8 cellular contexts compared by ENCODE assay signal in genomic region chr3:53891500-53892334, GRCh38. TPM values are rescaled to one million over a fixed set of nuclear protein-coding genes. Genes with fewer than 3 reads are reported as not detected.
DNase-seq lines count a peak whose midpoint lies in the region; ATAC-seq and TF ChIP-seq lines count a peak whose summit lies in the region.

Gene SELENOK (minus strand): TSS chr3:53891859.

- TF ChIP-seq CTCF in RWPE2 (IDR thresholded peaks at IDR 0.05; ENCODE audit: poor library complexity, severe bottlenecking) (no peak), fibroblast of lung (conservative IDR thresholded peaks at IDR 0.05 in 1 of 2, IDR thresholded peaks at IDR 0.05 in 1 of 2; ENCODE audit: low read depth in 1 of 2, low read length in 2 of 2) (no peak)

- H3K4me2 ChIP-seq in fibroblast of lung (ENCODE audit: extremely low read depth, insufficient read depth, low read length), result peak within 1 kb of the TSS; percentile 93

- H3K36me3 Mint-ChIP-seq in activated T-helper 2 cell treated with anti-CD3 and anti-CD28 coated beads, Interferon-gamma antibody, Interleukin-2, Interleukin-4, amounts not matched to agents 10 μg/mL and 5 μg/mL and 100 μg/mL, durations not matched to agents 14 hours and 24 hours and 36 hours (ENCODE audit: low read depth), result peaks cover 52% of the 10 kb centered on the region
- peaks cover 4 to 25% (median 16%) of the 10 kb centered on the region in 5 donors for H3K36me3 Mint-ChIP-seq in naive thymus-derived CD4-positive, alpha-beta T cell
- peaks cover 21 to 41% of the 10 kb centered on the region in 2 donors for H3K36me3 Mint-ChIP-seq in stimulated activated naive B cell treated with anti-CD40 and anti-IgM and Interleukin-4, amounts not matched to agents 10 μg/mL and 1 μg/mL and 100 μg/mL, for 72 hours

- intact Hi-C loops in activated T-helper 2 cell treated with anti-CD3 and anti-CD28 coated beads, Interferon-gamma antibody, Interleukin-2, Interleukin-4, amounts not matched to agents 10 μg/mL and 5 μg/mL and 100 μg/mL, durations not matched to agents 14 hours and 24 hours and 36 hours (cut with micrococcal nuclease), result loop anchor here (1.0 to 5.0 kb wide), 4 partner anchors 9 to 545 kb away; partner anchors contain the start of genes ACTR8 and DCP1A
- intact Hi-C loops in naive thymus-derived CD4-positive, alpha-beta T cell (cut with micrococcal nuclease), result loop anchor here (1.0 to 2.0 kb wide), 7 partner anchors 9 to 761 kb away; partner anchors contain the start of genes ACTR8 (in 2 of the 2), DCP1A (in 2 of the 2), PRKCD (in 1 of the 2) and RFT1 (in 1 of the 2)

- H3K27me3 Mint-ChIP-seq in activated T-helper 2 cell treated with anti-CD3 and anti-CD28 coated beads, Interferon-gamma antibody, Interleukin-2, Interleukin-4, amounts not matched to agents 10 μg/mL and 5 μg/mL and 100 μg/mL, durations not matched to agents 14 hours and 24 hours and 36 hours (ENCODE audit: low read depth), result peaks cover 19% of the 10 kb centered on the region
- H3K27me3 Mint-ChIP-seq in naive thymus-derived CD4-positive, alpha-beta T cell, result peaks cover 2 to 29% (median 17%) of the 10 kb centered on the region in 5 donors
- H3K27me3 Mint-ChIP-seq in stimulated activated naive B cell treated with anti-CD40 and anti-IgM and Interleukin-4, amounts not matched to agents 10 μg/mL and 1 μg/mL and 100 μg/mL, for 72 hours, result peaks cover 0 to 6% of the 10 kb centered on the region in 2 donors

- H3K4me1 ChIP-seq in RWPE2 (ENCODE audit: insufficient read depth, poor library complexity, severe bottlenecking) (peaks cover 15% of the 10 kb centered on the region), fibroblast of lung (ENCODE audit: control insufficient read depth, extremely low read depth, insufficient read depth, low read length) (peaks cover 4% of the 10 kb centered on the region)
- peaks cover 12 to 36% of the 10 kb centered on the region in 2 donors for H3K4me1 ChIP-seq in naive thymus-derived CD4-positive, alpha-beta T cell (ENCODE audit: control insufficient read depth in 2 of 2, insufficient read depth in 2 of 2, low read length in 2 of 2)

- H3K36me3 ChIP-seq in RWPE2 (ENCODE audit: low read depth) (peaks cover 34% of the 10 kb centered on the region), fibroblast of lung (ENCODE audit: control insufficient read depth, insufficient read depth, low read length) (peaks cover 2% of the 10 kb centered on the region)
- H3K36me3 ChIP-seq in naive thymus-derived CD4-positive, alpha-beta T cell (ENCODE audit: control insufficient read depth in 2 of 3, insufficient read depth in 3 of 3, low read length in 3 of 3), result peaks cover 0 to 5% (median 0%) of the 10 kb centered on the region in 3 experiments

- H3K27ac Mint-ChIP-seq in activated T-helper 2 cell treated with anti-CD3 and anti-CD28 coated beads, Interferon-gamma antibody, Interleukin-2, Interleukin-4, amounts not matched to agents 10 μg/mL and 5 μg/mL and 100 μg/mL, durations not matched to agents 14 hours and 24 hours and 36 hours, result peak within 1 kb of the TSS; percentile 97
- H3K27ac Mint-ChIP-seq in naive thymus-derived CD4-positive, alpha-beta T cell, result peak within 1 kb of the TSS; percentile 97 to 99 (median 99)
- H3K27ac Mint-ChIP-seq in stimulated activated naive B cell treated with anti-CD40 and anti-IgM and Interleukin-4, amounts not matched to agents 10 μg/mL and 1 μg/mL and 100 μg/mL, for 72 hours, result peak within 1 kb of the TSS; percentile 99

- DNase-seq in EH (ENCODE audit: low read depth) (peak; percentile 100), H4 (ENCODE audit: low spot score) (peak; percentile 96), LoVo (ENCODE audit: low spot score) (peak; percentile 98), RWPE2 (ENCODE audit: low spot score) (peak; percentile 97), fibroblast of lung (ENCODE audit: low read depth in 2 of 2) (peak; percentile 99)
- peak; percentile 98 for DNase-seq in activated T-helper 2 cell treated with anti-CD3 and anti-CD28 coated beads, Interferon-gamma antibody, Interleukin-2, Interleukin-4, amounts not matched to agents 10 μg/mL and 5 μg/mL and 100 μg/mL, durations not matched to agents 14 hours and 24 hours and 36 hours (ENCODE audit: low spot score)
- peak; percentile 84 to 98 (median 97) for DNase-seq in naive thymus-derived CD4-positive, alpha-beta T cell
- peak; percentile 99 for DNase-seq in stimulated activated naive B cell treated with anti-CD40 and anti-IgM and Interleukin-4, amounts not matched to agents 10 μg/mL and 1 μg/mL and 100 μg/mL, for 72 hours

- peak within 1 kb of the TSS; percentile 74 for H3K4me3 ChIP-seq in RWPE2 (ENCODE audit: severe bottlenecking)
- H3K4me3 ChIP-seq in fibroblast of lung (replicated peaks in 1 of 4; ENCODE audit: control extremely low read depth in 1 of 4, insufficient read depth in 1 of 4, low read depth in 3 of 4, low read length in 4 of 4), result peak within 1 kb of the TSS; percentile 76 to 90 (median 84)
- peak within 1 kb of the TSS; percentile 81 for H3K4me3 ChIP-seq in naive thymus-derived CD4-positive, alpha-beta T cell (ENCODE audit: low read length)

- peak within 1 kb of the TSS; percentile 78 for H2AFZ ChIP-seq in fibroblast of lung (ENCODE audit: low read length)

- H3K27ac ChIP-seq in RWPE2 (ENCODE audit: poor library complexity, severe bottlenecking) (peak within 1 kb of the TSS; percentile 27), fibroblast of lung (ENCODE audit: insufficient read depth, low read length) (peak within 1 kb of the TSS; percentile 98)
- peak within 1 kb of the TSS; percentile 98 for H3K27ac ChIP-seq in naive thymus-derived CD4-positive, alpha-beta T cell (ENCODE audit: low read depth, low read length)

- POLR2A ChIA-PET in naive thymus-derived CD4-positive, alpha-beta T cell (lab: Charles Lee), result interaction anchor here (0.5 to 5.4 kb wide), 5 partner anchors 8 to 544 kb away, joined by 3 to 51 read pairs (median 4); partner anchors contain the start of genes ACTR8 and DCP1A

- H3K27me3 ChIP-seq in RWPE2 (ENCODE audit: insufficient read depth, poor library complexity, severe bottlenecking) (no peaks in the 10 kb centered on the region), fibroblast of lung (ENCODE audit: control insufficient read depth, insufficient read depth, low read length) (no peaks in the 10 kb centered on the region)
- H3K27me3 ChIP-seq in naive thymus-derived CD4-positive, alpha-beta T cell (ENCODE audit: control insufficient read depth in 2 of 2, insufficient read depth in 2 of 2, low read length in 2 of 2), result no peaks in the 10 kb centered on the region

- H4K20me1 ChIP-seq in fibroblast of lung (ENCODE audit: control insufficient read depth, extremely low read depth, insufficient read depth, low read length), result no peaks in the 10 kb centered on the region

- H3K4me1 Mint-ChIP-seq in activated T-helper 2 cell treated with anti-CD3 and anti-CD28 coated beads, Interferon-gamma antibody, Interleukin-2, Interleukin-4, amounts not matched to agents 10 μg/mL and 5 μg/mL and 100 μg/mL, durations not matched to agents 14 hours and 24 hours and 36 hours (ENCODE audit: low read depth), result peaks cover 47% of the 10 kb centered on the region
- peaks cover 30 to 63% (median 60%) of the 10 kb centered on the region in 7 donors for H3K4me1 Mint-ChIP-seq in naive thymus-derived CD4-positive, alpha-beta T cell
- H3K4me1 Mint-ChIP-seq in stimulated activated naive B cell treated with anti-CD40 and anti-IgM and Interleukin-4, amounts not matched to agents 10 μg/mL and 1 μg/mL and 100 μg/mL, for 72 hours, result peaks cover 26 to 45% of the 10 kb centered on the region in 2 donors

- H3K9me3 ChIP-seq in RWPE2 (ENCODE audit: severe bottlenecking) (no peaks in the 10 kb centered on the region), fibroblast of lung (ENCODE audit: control insufficient read depth, insufficient read depth, low read depth, low read length) (no peaks in the 10 kb centered on the region)
- H3K9me3 ChIP-seq in naive thymus-derived CD4-positive, alpha-beta T cell (ENCODE audit: control insufficient read depth in 2 of 3, low read length in 3 of 3), result no peaks in the 10 kb centered on the region

- H3K9ac ChIP-seq in fibroblast of lung (ENCODE audit: insufficient read depth, low read length), result peak within 1 kb of the TSS; percentile 97

- CTCF ChIA-PET in naive thymus-derived CD4-positive, alpha-beta T cell (lab: Charles Lee), result interaction anchor here (1.3 kb wide), 1 partner anchor 11 kb away, joined by 3 read pairs; no protein-coding TSS in a partner anchor

- no peaks in the 10 kb centered on the region for H3K9me3 Mint-ChIP-seq in activated T-helper 2 cell treated with anti-CD3 and anti-CD28 coated beads, Interferon-gamma antibody, Interleukin-2, Interleukin-4, amounts not matched to agents 10 μg/mL and 5 μg/mL and 100 μg/mL, durations not matched to agents 14 hours and 24 hours and 36 hours
- H3K9me3 Mint-ChIP-seq in naive thymus-derived CD4-positive, alpha-beta T cell, result peaks cover 0 to 7% (median 0%) of the 10 kb centered on the region in 11 donors
- peaks cover 5 to 6% of the 10 kb centered on the region in 2 donors for H3K9me3 Mint-ChIP-seq in stimulated activated naive B cell treated with anti-CD40 and anti-IgM and Interleukin-4, amounts not matched to agents 10 μg/mL and 1 μg/mL and 100 μg/mL, for 72 hours

- peak within 1 kb of the TSS; percentile 93 for H3K4me3 Mint-ChIP-seq in activated T-helper 2 cell treated with anti-CD3 and anti-CD28 coated beads, Interferon-gamma antibody, Interleukin-2, Interleukin-4, amounts not matched to agents 10 μg/mL and 5 μg/mL and 100 μg/mL, durations not matched to agents 14 hours and 24 hours and 36 hours (ENCODE audit: low read depth)
- peak within 1 kb of the TSS; percentile 89 to 98 (median 94) for H3K4me3 Mint-ChIP-seq in naive thymus-derived CD4-positive, alpha-beta T cell
- H3K4me3 Mint-ChIP-seq in stimulated activated naive B cell treated with anti-CD40 and anti-IgM and Interleukin-4, amounts not matched to agents 10 μg/mL and 1 μg/mL and 100 μg/mL, for 72 hours, result peak within 1 kb of the TSS; percentile 93 to 97

- peak; percentile 94 for ATAC-seq in RWPE2 (ENCODE audit: low read depth)
- ATAC-seq in naive thymus-derived CD4-positive, alpha-beta T cell, result peak; percentile 97
- ATAC-seq in stimulated activated naive B cell treated with anti-CD40 and anti-IgM and Interleukin-4, amounts not matched to agents 10 μg/mL and 1 μg/mL and 100 μg/mL, for 72 hours (replicated peaks), result peak; percentile 94 to 97

- H3K79me2 ChIP-seq in fibroblast of lung (ENCODE audit: control insufficient read depth, insufficient read depth, low read length), result peaks cover 24% of the 10 kb centered on the region

RNA-seq across cellular contexts. Expression of gene SELENOK, which starts in this region (rescaled TPM):
- 40.3 and 61.0 TPM in 2 replicates for total RNA-seq in H4 (2014; rRNA removed; shearing (Covaris generic))
- total RNA-seq in activated T-helper 2 cell treated with anti-CD3 and anti-CD28 coated beads, Interferon-gamma antibody, Interleukin-2, Interleukin-4, amounts not matched to agents 10 μg/mL and 5 μg/mL and 100 μg/mL, durations not matched to agents 14 hours and 24 hours and 36 hours, result 73.0 and 81.0 TPM in 2 replicates
- total RNA-seq in fibroblast of lung, result 21.3 and 26.9 TPM in 2 replicates
- 39.3 and 40.1 TPM in 2 replicates for polyA plus RNA-seq in fibroblast of lung
- 30.7 and 35.0 TPM in 2 replicates for polyA plus RNA-seq in fibroblast of lung (2012)
- polyA minus RNA-seq in fibroblast of lung (ENCODE audit: low replicate concordance), result 1.1 and 8.9 TPM in 2 replicates
- total RNA-seq in naive thymus-derived CD4-positive, alpha-beta T cell, result 100 to 1,000 TPM in 1 of 5 experiments, 10 to 100 TPM in 4; 33.6 to 104 (median 45.4) TPM
- polyA plus RNA-seq in naive thymus-derived CD4-positive, alpha-beta T cell, result 100 to 1,000 TPM; 132 to 142 TPM

Comparison
In these comparisons a context has a peak if more than half of its experiments do, and no peak if none do; other contexts are left out.
1. Peak in every context shown above with its lines: DNase-seq, ATAC-seq, H3K4me3 ChIP-seq and H3K27ac ChIP-seq.
2. H3K27ac ChIP-seq: peak in every context shown above with its lines; median percentile 98 in fibroblast of lung; 98 in naive thymus-derived CD4-positive, alpha-beta T cell; 27 in RWPE2.